24 cellular contexts compared by ENCODE assay signal in genomic region chr6:126767741-126768140, GRCh38.
"Had no signal": no experiment of that assay in that cellular context is flagged by ENCODE, and none has a peak within 500 bp of the region (broad histone marks: within the 10 kb centered on the region; RNA-seq: fewer than 3 reads in every experiment).

No MANE protein-coding gene starts in this region.

- H3K4me1 ChIP-seq: foreskin keratinocyte, heart left ventricle, lower lobe of right lung had no signal

- H3K36me3 ChIP-seq: esophagus muscularis mucosa, gastroesophageal sphincter, heart left ventricle, lower lobe of right lung had no signal

- H3K36me3 Mint-ChIP-seq: immature natural killer cell; mesothelial cell of epicardium; naive B cell; naive thymus-derived CD8-positive, alpha-beta T cell had no signal

- H3K9me3 ChIP-seq: esophagus muscularis mucosa, gastroesophageal sphincter, heart left ventricle, lower lobe of right lung, mucosa of descending colon had no signal

- H3K79me2 ChIP-seq: hepatocyte had no signal

- H2AFZ ChIP-seq: hepatocyte had no signal

- H3K4me3 Mint-ChIP-seq: immature natural killer cell; mesothelial cell of epicardium; naive B cell; naive thymus-derived CD8-positive, alpha-beta T cell had no signal

- H3K4me1 Mint-ChIP-seq: immature natural killer cell; naive B cell; naive thymus-derived CD8-positive, alpha-beta T cell had no signal

- H3K27ac Mint-ChIP-seq: immature natural killer cell; mesothelial cell of epicardium; naive B cell; naive thymus-derived CD8-positive, alpha-beta T cell had no signal

- H3K27me3 ChIP-seq: esophagus muscularis mucosa, gastroesophageal sphincter, heart left ventricle, hepatocyte had no signal

- DNase-seq: dermis blood vessel endothelial cell; dorsolateral prefrontal cortex; effector CD4-positive, alpha-beta T cell; effector memory CD4-positive, alpha-beta T cell; foreskin keratinocyte; heart left ventricle; hypothalamus; immature natural killer cell; islet precursor cell; kidney; kidney glomerular epithelial cell; left colon; left ventricle myocardium superior; lower lobe of right lung; mesenchymal stem cell; mucosa of descending colon; naive B cell; naive thymus-derived CD8-positive, alpha-beta T cell had no signal

- ATAC-seq: foreskin keratinocyte; gastroesophageal sphincter; heart left ventricle; left colon; left lobe of liver; left ventricle myocardium superior; lower lobe of right lung; mucosa of descending colon; naive thymus-derived CD8-positive, alpha-beta T cell had no signal

- H3K27me3 Mint-ChIP-seq: naive B cell had no signal

- H3K4me2 ChIP-seq: hepatocyte had no signal

- H3K4me3 ChIP-seq: coronary artery, dorsolateral prefrontal cortex, esophagus muscularis mucosa, gastroesophageal sphincter, heart left ventricle, hepatocyte, lower lobe of right lung, mucosa of descending colon had no signal

- H3K9me3 Mint-ChIP-seq: mesothelial cell of epicardium had no signal

- H3K27ac ChIP-seq: coronary artery, dorsolateral prefrontal cortex, esophagus muscularis mucosa, foreskin keratinocyte, heart left ventricle, hepatocyte, lower lobe of right lung had no signal
